ENCODE assay signal across 23 cellular contexts in genomic region chr6:11486486-11486885, GRCh38.
"Had no signal": no experiment of that assay in that cellular context is flagged by ENCODE, and none has a peak within 500 bp of the region (broad histone marks: within the 10 kb centered on the region; RNA-seq: fewer than 3 reads in every experiment).

No MANE protein-coding gene starts in this region.

- H3K9me3 Mint-ChIP-seq: activated naive CD4-positive, alpha-beta T cell treated with anti-CD3 and anti-CD28 coated beads, Interleukin-2, amount 50 U/mL, for 72 hours; activated naive CD8-positive, alpha-beta T cell treated with anti-CD3 and anti-CD28 coated beads, Interleukin-2, amount 50 U/mL, for 24 hours; activated T-cell treated with anti-CD3 and anti-CD28 coated beads, Interleukin-2, amount 50 U/mL, for 4 hours; IgD-negative memory B cell had no signal

- DNase-seq: activated CD4-positive, alpha-beta T cell treated with anti-CD3 and anti-CD28 coated beads for 48 hours; activated CD4-positive, alpha-beta T cell treated with anti-CD3 and anti-CD28 coated beads, Interleukin-2, amount 50 U/mL, for 48 hours; activated CD4-positive, CD25-positive, alpha-beta regulatory T cell treated with anti-CD3 and anti-CD28 coated beads, Interleukin-2, amount 50 U/mL, for 72 hours; activated CD8-positive, alpha-beta memory T cell treated with anti-CD3 and anti-CD28 coated beads, Interleukin-2, amount 10 ng/mL, durations not matched to agents 7 days and 5 days; activated effector memory CD4-positive, alpha-beta T cell treated with anti-CD3 and anti-CD28 coated beads, Interleukin-2, amount 50 U/mL, for 16 hours; activated naive CD4-positive, alpha-beta T cell treated with Interleukin-2 at 50 U/mL for 16 hours; activated naive CD8-positive, alpha-beta T cell treated with anti-CD3 and anti-CD28 coated beads, Interleukin-2, amount 50 U/mL, for 24 hours; activated T-cell treated with anti-CD3 and anti-CD28 coated beads, Interleukin-2, amount 50 U/mL, for 4 hours; amniotic stem cell; body of pancreas; MM.1S; NCI-H1105; NCI-H1436; NCI-H1694 treated with DMSO at 0.1 percent for 48 hours; NCI-H2029 treated with DMSO at 0.1 percent for 48 hours; NCI-H446; NCI-H524; Peyer's patch; SK-N-SH; T-helper 1 cell had no signal

- H3K4me3 ChIP-seq: ascending aorta, body of pancreas, Peyer's patch had no signal

- H3K27me3 Mint-ChIP-seq: activated naive CD8-positive, alpha-beta T cell treated with anti-CD3 and anti-CD28 coated beads, Interleukin-2, amount 50 U/mL, for 24 hours; IgD-negative memory B cell had no signal

- H3K27ac ChIP-seq: ascending aorta, body of pancreas, Peyer's patch had no signal

- H3K9ac ChIP-seq: SK-N-SH had no signal

- H3K4me1 ChIP-seq: ascending aorta, body of pancreas, Peyer's patch had no signal

- H3K27ac Mint-ChIP-seq: activated CD8-positive, alpha-beta memory T cell treated with anti-CD3 and anti-CD28 coated beads, Interleukin-2, amount 10 ng/mL, durations not matched to agents 7 days and 5 days; activated naive CD4-positive, alpha-beta T cell treated with anti-CD3 and anti-CD28 coated beads, Interleukin-2, amount 50 U/mL, for 72 hours; activated naive CD8-positive, alpha-beta T cell treated with anti-CD3 and anti-CD28 coated beads, Interleukin-2, amount 50 U/mL, for 24 hours had no signal

- H3K36me3 ChIP-seq: ascending aorta, Peyer's patch had no signal

- H3K4me1 Mint-ChIP-seq: activated CD8-positive, alpha-beta memory T cell treated with anti-CD3 and anti-CD28 coated beads, Interleukin-2, amount 10 ng/mL, durations not matched to agents 7 days and 5 days; activated naive CD8-positive, alpha-beta T cell treated with anti-CD3 and anti-CD28 coated beads, Interleukin-2, amount 50 U/mL, for 24 hours; IgD-negative memory B cell had no signal

- H3K4me2 ChIP-seq: SK-N-SH had no signal

- H3K4me3 Mint-ChIP-seq: activated CD8-positive, alpha-beta memory T cell treated with anti-CD3 and anti-CD28 coated beads, Interleukin-2, amount 10 ng/mL, durations not matched to agents 7 days and 5 days; activated naive CD8-positive, alpha-beta T cell treated with anti-CD3 and anti-CD28 coated beads, Interleukin-2, amount 50 U/mL, for 24 hours; activated T-cell treated with anti-CD3 and anti-CD28 coated beads, Interleukin-2, amount 50 U/mL, for 4 hours; IgD-negative memory B cell had no signal

- H3K36me3 Mint-ChIP-seq: activated CD8-positive, alpha-beta memory T cell treated with anti-CD3 and anti-CD28 coated beads, Interleukin-2, amount 10 ng/mL, durations not matched to agents 7 days and 5 days; activated naive CD4-positive, alpha-beta T cell treated with anti-CD3 and anti-CD28 coated beads, Interleukin-2, amount 50 U/mL, for 72 hours had no signal

- H3K9me3 ChIP-seq: ascending aorta, body of pancreas, Peyer's patch, SK-N-SH had no signal

- H3K27me3 ChIP-seq: ascending aorta, body of pancreas, Peyer's patch had no signal

- ATAC-seq: activated CD8-positive, alpha-beta memory T cell treated with anti-CD3 and anti-CD28 coated beads, Interleukin-2, amount 10 ng/mL, durations not matched to agents 7 days and 5 days; activated naive CD4-positive, alpha-beta T cell treated with anti-CD3 and anti-CD28 coated beads, Interleukin-2, amount 50 U/mL, for 72 hours; activated naive CD8-positive, alpha-beta T cell treated with anti-CD3 and anti-CD28 coated beads, Interleukin-2, amount 50 U/mL, for 24 hours; activated T-cell treated with anti-CD3 and anti-CD28 coated beads, Interleukin-2, amount 50 U/mL, for 4 hours; body of pancreas had no signal
